8 cellular contexts compared by ENCODE assay signal in genomic region chr17:45132302-45132568, GRCh38. TPM values are rescaled to one million over a fixed set of nuclear protein-coding genes. Genes with fewer than 3 reads are reported as not detected.
DNase-seq lines count a peak whose midpoint lies in the region; ATAC-seq and TF ChIP-seq lines count a peak whose summit lies in the region.

Gene PLCD3 (minus strand): TSS chr17:45132515. CDS start chr17:45132410, 105 bp downstream.

- H3K14ac ChIP-seq in mesenchymal stem cell (ENCODE audit: low read length in 2 of 2): peak within 1 kb of the TSS in 1 of 2 experiments; percentile 97

- H2BK15ac ChIP-seq in mesenchymal stem cell (ENCODE audit: low read depth, poor library complexity, severe bottlenecking): peak within 1 kb of the TSS; percentile 99

- peak within 1 kb of the TSS; percentile 92 for H4K8ac ChIP-seq in mesenchymal stem cell (ENCODE audit: low read length)

- peak within 1 kb of the TSS; percentile 87 for H2BK120ac ChIP-seq in mesenchymal stem cell (ENCODE audit: low read depth, low read length)

- H3K9me3 ChIP-seq in BLaER1: no peaks in the 10 kb centered on the region
- H3K9me3 ChIP-seq in mesenchymal stem cell (ENCODE audit: control insufficient read depth, low read length): no peaks in the 10 kb centered on the region
- H3K9me3 ChIP-seq in upper lobe of right lung: no peaks in the 10 kb centered on the region

- peak within 1 kb of the TSS; percentile 79 to 89 for H2BK12ac ChIP-seq in mesenchymal stem cell (ENCODE audit: low read length in 2 of 2)

- H3K4me3 ChIP-seq in BLaER1: peak within 1 kb of the TSS; percentile 82
- H3K4me3 ChIP-seq in LNCaP clone FGC (ENCODE audit: low read depth, low read length): peak within 1 kb of the TSS; percentile 66
- H3K4me3 ChIP-seq in choroid plexus epithelial cell (ENCODE audit: low read depth, low read length): peak within 1 kb of the TSS; percentile 79
- peak within 1 kb of the TSS; percentile 82 to 85 for H3K4me3 ChIP-seq in mesenchymal stem cell (ENCODE audit: insufficient read depth in 1 of 2, low read depth in 1 of 2, low read length in 2 of 2)
- H3K4me3 ChIP-seq in upper lobe of right lung: peak within 1 kb of the TSS; percentile 79

- no peak for TF ChIP-seq CTCF in LNCaP clone FGC (IDR thresholded peaks at IDR 0.05; ENCODE audit: control insufficient read depth, extremely low read depth, insufficient read depth)
- TF ChIP-seq CTCF in choroid plexus epithelial cell (conservative IDR thresholded peaks at IDR 0.05; ENCODE audit: low read depth, low read length): no peak
- no peak for TF ChIP-seq CTCF in upper lobe of right lung (IDR thresholded peaks at IDR 0.05)

- H3K27me3 ChIP-seq in BLaER1: no peaks in the 10 kb centered on the region
- H3K27me3 ChIP-seq in mesenchymal stem cell (ENCODE audit: control insufficient read depth in 1 of 2, insufficient read depth in 1 of 2, low read length in 2 of 2): no peaks in the 10 kb centered on the region
- no peaks in the 10 kb centered on the region for H3K27me3 ChIP-seq in upper lobe of right lung

- no peaks in the 10 kb centered on the region for H3K36me3 ChIP-seq in BLaER1
- H3K36me3 ChIP-seq in mesenchymal stem cell (ENCODE audit: control insufficient read depth in 1 of 2, insufficient read depth in 2 of 2, low read depth in 1 of 2, low read length in 2 of 2): peaks cover 0 to 11% of the 10 kb centered on the region in 2 experiments
- H3K36me3 ChIP-seq in upper lobe of right lung: no peaks in the 10 kb centered on the region

- 0% methylated on average over 6 of the region's 38 CpGs for WGBS in mesenchymal stem cell

- peak within 1 kb of the TSS; percentile 50 for H2BK5ac ChIP-seq in mesenchymal stem cell (ENCODE audit: low read depth, low read length, poor library complexity, severe bottlenecking)

- peak within 1 kb of the TSS; percentile 62 for H2AK5ac ChIP-seq in mesenchymal stem cell (ENCODE audit: low read length, severe bottlenecking)

- peak within 1 kb of the TSS; percentile 91 for H4K91ac ChIP-seq in mesenchymal stem cell (ENCODE audit: low read length)

- peak within 1 kb of the TSS; percentile 68 to 91 for H3K4ac ChIP-seq in mesenchymal stem cell (ENCODE audit: low read depth in 1 of 2, low read length in 2 of 2)

- H2AFZ ChIP-seq in mesenchymal stem cell (ENCODE audit: low read depth, low read length): peak within 1 kb of the TSS; percentile 81

- H4K20me1 ChIP-seq in BLaER1: no peaks in the 10 kb centered on the region

- ATAC-seq in upper lobe of right lung: no peak
- no peak for ATAC-seq in HG02852 (IDR thresholded peaks at IDR 0.05; ENCODE audit: unreplicated experiment)

- H3K9ac ChIP-seq in BLaER1 (peak within 1 kb of the TSS; percentile 80), mesenchymal stem cell (ENCODE audit: low read length) (peak within 1 kb of the TSS; percentile 93)

- intact Hi-C loops in upper lobe of right lung (cut with DNase I): no loop called here

- peaks cover 22% of the 10 kb centered on the region for H3K79me1 ChIP-seq in mesenchymal stem cell (replicated peaks; ENCODE audit: low read length, poor library complexity, severe bottlenecking)

- H3K4me2 ChIP-seq in BLaER1 (peak within 1 kb of the TSS; percentile 100), mesenchymal stem cell (ENCODE audit: low read length, poor library complexity, severe bottlenecking) (peak within 1 kb of the TSS; percentile 92)

- H3K23ac ChIP-seq in mesenchymal stem cell (ENCODE audit: low read length in 2 of 2): peak within 1 kb of the TSS; percentile 67 to 88

- DNase-seq in LNCaP clone FGC (ENCODE audit: low read depth) (no peak), choroid plexus epithelial cell (ENCODE audit: low read depth) (no peak), mesenchymal stem cell (no peak), upper lobe of right lung (no peak), SIG-M5 (lab: John Stamatoyannopoulos, UW) (no peak), NCI-H1092 (lab: John Stamatoyannopoulos, UW) (no peak)

- H3K27ac ChIP-seq in BLaER1 (peak within 1 kb of the TSS; percentile 62), mesenchymal stem cell (ENCODE audit: low read length, poor library complexity, severe bottlenecking) (peak within 1 kb of the TSS; percentile 93), upper lobe of right lung (peak within 1 kb of the TSS; percentile 92)

- H3K4me1 ChIP-seq in BLaER1 (peaks cover 29% of the 10 kb centered on the region), mesenchymal stem cell (ENCODE audit: control insufficient read depth, insufficient read depth, low read depth, low read length) (peaks cover 55% of the 10 kb centered on the region), upper lobe of right lung (peaks cover 42% of the 10 kb centered on the region)

- peak within 1 kb of the TSS; percentile 96 to 99 for H3K18ac ChIP-seq in mesenchymal stem cell (ENCODE audit: low read depth in 1 of 2, low read length in 2 of 2)

RNA-seq across cellular contexts. Expression of gene PLCD3, which starts in this region (rescaled TPM):
- polyA plus RNA-seq in mesenchymal stem cell (2013, experiment 1 of 2): 63.5 TPM
- 58.4 TPM for polyA plus RNA-seq in mesenchymal stem cell (2013, experiment 2 of 2)
- total RNA-seq in upper lobe of right lung: 37.0 TPM
